ENCODE assay signal across 11 cellular contexts in the genomic region with DNA sequence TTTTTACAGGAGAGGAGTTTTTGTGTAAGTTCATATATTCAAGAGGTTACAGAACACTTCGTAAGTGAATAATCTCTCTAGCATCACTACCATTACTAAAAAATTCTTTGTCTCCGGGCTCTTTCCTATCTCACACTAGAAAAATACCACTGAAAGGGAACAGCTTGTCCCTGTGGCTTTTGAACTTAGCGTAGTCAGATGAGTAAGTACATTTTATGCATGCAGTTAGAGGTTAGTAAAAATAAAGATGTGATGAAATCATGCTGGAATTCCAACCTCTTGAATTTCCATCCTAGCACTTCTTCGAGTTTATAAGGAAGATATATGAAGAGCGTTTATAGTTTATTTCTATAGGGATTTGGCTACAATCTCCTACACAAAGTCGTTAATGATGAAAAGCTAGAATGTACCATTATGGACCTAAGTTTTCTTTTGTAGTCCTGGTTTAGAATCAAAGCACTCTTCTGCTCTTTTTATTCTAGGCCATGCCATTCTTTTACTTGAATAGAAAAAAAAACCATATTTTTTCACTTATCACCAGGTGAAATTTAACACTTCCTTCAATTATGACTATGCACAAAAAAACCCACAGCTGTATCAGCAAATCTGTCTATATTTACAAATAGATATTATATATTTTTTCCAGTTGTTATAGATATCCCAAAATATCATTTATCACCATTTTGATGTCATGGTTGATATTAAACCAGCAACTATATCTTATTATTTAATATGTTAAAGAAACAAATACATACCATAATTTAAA.
A peak's percentile ranks its signal among the peaks of the same experiment; 100 is the strongest.
DNase-seq lines count a peak whose midpoint lies in the region; TF ChIP-seq lines count a peak whose summit lies in the region.
"Had no signal": no experiment of that assay in that cellular context is flagged by ENCODE, and none has a peak within 500 bp of the region (broad histone marks: within the 10 kb centered on the region; RNA-seq: fewer than 3 reads in every experiment).

No MANE protein-coding gene starts in this region.

- TF ChIP-seq RAD21 in SK-N-SH (IDR thresholded peaks at IDR 0.05; ENCODE audit: low read length): no peak

- POLR2A ChIA-PET in SK-N-SH (lab: Yijun Ruan, JAX): no interaction called here

- H3K79me2 ChIP-seq in SK-N-SH (ENCODE audit: insufficient read depth): no peaks in the 10 kb centered on the region

- no peaks in the 10 kb centered on the region; a peak in 1 of 4 replicates for H3K4me1 ChIP-seq in SK-N-SH (ENCODE audit: control insufficient read depth in 1 of 2, insufficient read depth in 2 of 2, low read depth in 1 of 2, low read length in 1 of 2)

- DNase-seq in GM04504 (ENCODE audit: low read depth) (peak; percentile 12), SK-N-SH (no peak), fibroblast of the conjunctiva (ENCODE audit: low read depth) (peak; percentile 92), retinal pigment epithelial cell (ENCODE audit: low read depth) (peak; percentile 32), germinal center (ENCODE audit: low spot score) (no peak), GOT3 (lab: John Stamatoyannopoulos, UW) (no peak), SKM-1 (lab: John Stamatoyannopoulos, UW; ENCODE audit: unreplicated experiment) (no peak)
- no peak for DNase-seq in stimulated activated CD4-positive, alpha-beta T cell treated with anti-CD3 and anti-CD28 coated beads, Interleukin-4, amount 100 ng/mL, for 4 hours
- DNase-seq: effector memory CD8-positive, alpha-beta T cell; NCI-H1436; NCI-H748 treated with DMSO at 0.1 percent for 48 hours had no signal

- H3K4me3 ChIP-seq in SK-N-SH (ENCODE audit: low read depth in 2 of 2, low read length in 1 of 2) (no peak overlapping the region), retinal pigment epithelial cell (ENCODE audit: low read length) (no peak overlapping the region)

- no peaks in the 10 kb centered on the region for H3K9me3 ChIP-seq in SK-N-SH

- H2AFZ ChIP-seq in SK-N-SH (ENCODE audit: low read depth): peak overlapping the region; percentile 67; the same call in 1 of the 2 replicates

- peak overlapping the region in 1 of 2 experiments; percentile 57; a peak in 2 of 4 replicates for H3K27ac ChIP-seq in SK-N-SH (ENCODE audit: low read depth in 2 of 2, low read length in 1 of 2)

- peaks cover 7% of the 10 kb centered on the region for H3F3A ChIP-seq in SK-N-SH (replicated peaks; ENCODE audit: insufficient read depth)

- H3K27me3 ChIP-seq in SK-N-SH (ENCODE audit: insufficient read depth): no peaks in the 10 kb centered on the region

- H3K4me2 ChIP-seq in SK-N-SH: peak overlapping the region; percentile 42; the same call in 1 of the 2 replicates

- peak overlapping the region; percentile 26; the same call in 1 of the 2 replicates for H3K9ac ChIP-seq in SK-N-SH

- TF ChIP-seq CTCF in SK-N-SH (IDR thresholded peaks at IDR 0.05) (no peak), retinal pigment epithelial cell (conservative IDR thresholded peaks at IDR 0.05; ENCODE audit: low read depth, low read length) (no peak)

- no peaks in the 10 kb centered on the region for H3K36me3 ChIP-seq in SK-N-SH (replicated peaks in 1 of 2; ENCODE audit: control insufficient read depth in 1 of 2, insufficient read depth in 2 of 2, low read length in 1 of 2)

- H3K9me2 ChIP-seq in SK-N-SH: no peaks in the 10 kb centered on the region

- no peaks in the 10 kb centered on the region for H4K20me1 ChIP-seq in SK-N-SH (ENCODE audit: insufficient read depth)

- WGBS in SK-N-SH (ENCODE audit: low lambda C conversion rate): 48% methylated on average over 6 of the region's 6 CpGs

- TF ChIP-seq EP300 in SK-N-SH (IDR thresholded peaks at IDR 0.05; ENCODE audit: borderline replicate concordance in 1 of 2, low read depth in 1 of 2, low read length in 1 of 2): no peak

- CTCF ChIA-PET in SK-N-SH (lab: Yijun Ruan, JAX): interaction anchor here (1.0 to 1.6 kb wide), 2 partner anchors 12 to 15 kb away, joined by 3 to 4 read pairs; no protein-coding TSS in a partner anchor

TF ChIP-seq in SK-N-SH, 30 proteins besides CTCF, POLR2A, EP300 and RAD21:
- TF ChIP-seq NRF1 (IDR thresholded peaks at IDR 0.05; ENCODE audit: low read depth, low read length): no peak
- no peak for TF ChIP-seq TEAD4 (IDR thresholded peaks at IDR 0.05; ENCODE audit: borderline replicate concordance, insufficient read depth)
- TF ChIP-seq USF1 (IDR thresholded peaks at IDR 0.05; ENCODE audit: borderline replicate concordance, low read depth): no peak
- peak; percentile 4; the same call in 1 of the 2 replicates for TF ChIP-seq FOSL2 (IDR thresholded peaks at IDR 0.05; ENCODE audit: borderline replicate concordance, low read depth)
- TF ChIP-seq JUND (IDR thresholded peaks at IDR 0.05): no peak
- TF ChIP-seq GABPA (IDR thresholded peaks at IDR 0.05; ENCODE audit: low read depth): no peak

Comparison
In these comparisons a context has a peak if more than half of its experiments do, and no peak if none do; other contexts are left out.
1. DNase-seq: peak in GM04504 (single experiment), fibroblast of the conjunctiva (single experiment) and retinal pigment epithelial cell (single experiment); none in SK-N-SH (single experiment), germinal center (single experiment), stimulated activated CD4-positive, alpha-beta T cell treated with anti-CD3 and anti-CD28 coated beads, Interleukin-4, amount 100 ng/mL, for 4 hours (0 of 2), GOT3 (single experiment) and SKM-1 (single experiment).